ENCODE assay signal across 2 cellular contexts in the genomic region with DNA sequence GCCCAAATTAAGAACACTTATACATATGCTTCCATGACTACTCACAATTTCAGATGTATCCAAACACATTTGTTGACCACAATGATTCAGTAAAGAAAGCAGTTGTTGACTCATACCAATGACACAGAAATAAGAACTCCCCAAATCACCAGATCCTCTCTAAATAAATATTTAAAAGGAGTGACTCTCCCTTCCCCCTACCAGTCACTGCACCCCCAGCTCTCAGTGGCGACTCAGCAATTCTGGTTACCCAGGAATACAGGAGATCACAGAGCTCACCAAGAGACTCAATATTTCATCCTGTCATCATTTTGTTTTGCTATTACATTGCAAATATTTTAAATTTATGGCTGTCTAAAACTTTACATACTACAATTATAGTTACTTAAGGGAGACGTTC.
A peak's percentile ranks its signal among the peaks of the same experiment; 100 is the strongest.
TF ChIP-seq lines count a peak whose summit lies in the region.

No MANE protein-coding gene starts in this region.

TF ChIP-seq in A549, 52 proteins besides CTCF, POLR2A, EP300 and RAD21 (continued from another document):
- no peak for TF ChIP-seq ZNF302 (CRISPR knock-in tag; IDR thresholded peaks at IDR 0.05)
- peak; percentile 40; the same call in 1 of the 2 replicates for TF ChIP-seq FOSL2 (IDR thresholded peaks at IDR 0.05)
- TF ChIP-seq FOSL2 (CRISPR knock-in tag; IDR thresholded peaks at IDR 0.05), result peak; percentile 76
- no peak for TF ChIP-seq ZC3H11A (IDR thresholded peaks at IDR 0.05)
- no peak for TF ChIP-seq NPAS2 (CRISPR knock-in tag; IDR thresholded peaks at IDR 0.05; ENCODE audit: borderline replicate concordance)
- no peak for TF ChIP-seq BHLHE40 (IDR thresholded peaks at IDR 0.05; ENCODE audit: low read depth, low read length)
- TF ChIP-seq SMC3 (IDR thresholded peaks at IDR 0.05), result no peak
- TF ChIP-seq EHMT2 (IDR thresholded peaks at IDR 0.05; ENCODE audit: low read depth), result no peak
- no peak for TF ChIP-seq PHF8 (IDR thresholded peaks at IDR 0.05; ENCODE audit: borderline replicate concordance, low read depth)

TF ChIP-seq in WTC11, 78 proteins besides CTCF, POLR2A, EP300 and RAD21 (continued from another document):
- TF ChIP-seq GABPB1 (CRISPR knock-in tag; IDR thresholded peaks at IDR 0.05), result no peak
- TF ChIP-seq PREB (CRISPR knock-in tag; IDR thresholded peaks at IDR 0.05; ENCODE audit: borderline replicate concordance), result no peak
- no peak for TF ChIP-seq ZNF423 (CRISPR knock-in tag; IDR thresholded peaks at IDR 0.05)
- TF ChIP-seq, protein P1, sequence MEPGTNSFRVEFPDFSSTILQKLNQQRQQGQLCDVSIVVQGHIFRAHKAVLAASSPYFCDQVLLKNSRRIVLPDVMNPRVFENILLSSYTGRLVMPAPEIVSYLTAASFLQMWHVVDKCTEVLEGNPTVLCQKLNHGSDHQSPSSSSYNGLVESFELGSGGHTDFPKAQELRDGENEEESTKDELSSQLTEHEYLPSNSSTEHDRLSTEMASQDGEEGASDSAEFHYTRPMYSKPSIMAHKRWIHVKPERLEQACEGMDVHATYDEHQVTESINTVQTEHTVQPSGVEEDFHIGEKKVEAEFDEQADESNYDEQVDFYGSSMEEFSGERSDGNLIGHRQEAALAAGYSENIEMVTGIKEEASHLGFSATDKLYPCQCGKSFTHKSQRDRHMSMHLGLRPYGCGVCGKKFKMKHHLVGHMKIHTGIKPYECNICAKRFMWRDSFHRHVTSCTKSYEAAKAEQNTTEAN (CRISPR knock-in tag; IDR thresholded peaks at IDR 0.05), result no peak
- TF ChIP-seq MYBL2 (CRISPR knock-in tag; IDR thresholded peaks at IDR 0.05), result no peak
- no peak for TF ChIP-seq AR (CRISPR knock-in tag; IDR thresholded peaks at IDR 0.05)
- no peak for TF ChIP-seq HMGA2 (CRISPR knock-in tag; IDR thresholded peaks at IDR 0.05)
- no peak for TF ChIP-seq NR3C1 (CRISPR knock-in tag; conservative IDR thresholded peaks at IDR 0.05; ENCODE audit: low read depth)
- no peak for TF ChIP-seq NR2C2 (CRISPR knock-in tag; IDR thresholded peaks at IDR 0.05)
